Comparison of ENCODE assay signal across 11 cellular contexts in genomic region chr3:112407214-112407887, GRCh38.
DNase-seq lines count a peak whose midpoint lies in the region; ATAC-seq and TF ChIP-seq lines count a peak whose summit lies in the region.
"Had no signal": no experiment of that assay in that cellular context is flagged by ENCODE, and none has a peak within 500 bp of the region (broad histone marks: within the 10 kb centered on the region; RNA-seq: fewer than 3 reads in every experiment).

No MANE protein-coding gene starts in this region.

- no peaks in the 10 kb centered on the region for H3K36me3 Mint-ChIP-seq in activated CD4-positive, alpha-beta T cell treated with anti-CD3 and anti-CD28 coated beads, Interleukin-2, amount 10 ng/mL, durations not matched to agents 24 days and 14 days (ENCODE audit: low read depth)
- H3K36me3 Mint-ChIP-seq in IgD-negative memory B cell = peaks cover 3% of the 10 kb centered on the region
- H3K36me3 Mint-ChIP-seq: natural killer cell treated with Interleukin-12 subunit alpha and Interleukin-12 subunit beta and Interleukin-15 and Interleukin-18, amount 100 ng/mL, for 72 hours had no signal

- H3K4me3 Mint-ChIP-seq in activated CD4-positive, alpha-beta T cell treated with anti-CD3 and anti-CD28 coated beads, Interleukin-2, amount 10 ng/mL, durations not matched to agents 24 days and 14 days = no peak overlapping the region
- peak overlapping the region in 2 of 4 donors; percentile 52 to 74 for H3K4me3 Mint-ChIP-seq in IgD-negative memory B cell
- H3K4me3 Mint-ChIP-seq: natural killer cell treated with Interleukin-12 subunit alpha and Interleukin-12 subunit beta and Interleukin-15 and Interleukin-18, amount 100 ng/mL, for 72 hours had no signal

- H3K36me3 ChIP-seq in thoracic aorta = no peaks in the 10 kb centered on the region

- peaks cover 15% of the 10 kb centered on the region for H3K4me1 Mint-ChIP-seq in activated CD4-positive, alpha-beta T cell treated with anti-CD3 and anti-CD28 coated beads, Interleukin-2, amount 10 ng/mL, durations not matched to agents 24 days and 14 days
- peaks cover 11 to 22% (median 14%) of the 10 kb centered on the region in 3 donors for H3K4me1 Mint-ChIP-seq in IgD-negative memory B cell

- TF ChIP-seq CTCF in thoracic aorta (IDR thresholded peaks at IDR 0.05) = no peak
- TF ChIP-seq CTCF in lower leg skin (IDR thresholded peaks at IDR 0.05) = no peak

- peaks cover 16 to 44% of the 10 kb centered on the region in 2 donors for H3K4me1 ChIP-seq in thoracic aorta (ENCODE audit: control insufficient read depth in 1 of 2, low read depth in 2 of 2)

- ATAC-seq in thoracic aorta (ENCODE audit: insufficient number of reproducible peaks, low FRiP score, low read depth) (no peak), HG03135 (IDR thresholded peaks at IDR 0.05; ENCODE audit: unreplicated experiment) (no peak)
- ATAC-seq: natural killer cell treated with Interleukin-12 subunit alpha and Interleukin-12 subunit beta and Interleukin-15 and Interleukin-18, amount 100 ng/mL, for 72 hours had no signal

- TF ChIP-seq POLR2A in lower leg skin (IDR thresholded peaks at IDR 0.05) = no peak

- peak; percentile 52 for DNase-seq in activated CD4-positive, alpha-beta T cell treated with anti-CD3 and anti-CD28 coated beads, Interleukin-2, amount 10 ng/mL, durations not matched to agents 24 days and 14 days
- DNase-seq in activated CD4-positive, alpha-beta T cell treated with anti-CD3 and anti-CD28 coated beads, Interleukin-2, amount 50 U/mL, for 48 hours = no peak
- peak; percentile 43 for DNase-seq in glomerular visceral epithelial cell (ENCODE audit: extremely low spot score)
- no peak for DNase-seq in thoracic aorta (ENCODE audit: low spot score)
- no peak for DNase-seq in lower leg skin (ENCODE audit: low spot score in 2 of 2)
- DNase-seq in central memory CD4-positive, alpha-beta T cell = no peak
- DNase-seq: GDM1, NCI-H510A had no signal

- no peaks in the 10 kb centered on the region for H3K9me3 Mint-ChIP-seq in activated CD4-positive, alpha-beta T cell treated with anti-CD3 and anti-CD28 coated beads, Interleukin-2, amount 10 ng/mL, durations not matched to agents 24 days and 14 days
- no peaks in the 10 kb centered on the region for H3K9me3 Mint-ChIP-seq in IgD-negative memory B cell
- H3K9me3 Mint-ChIP-seq: natural killer cell treated with Interleukin-12 subunit alpha and Interleukin-12 subunit beta and Interleukin-15 and Interleukin-18, amount 100 ng/mL, for 72 hours had no signal

- H3K27me3 ChIP-seq in thoracic aorta (replicated peaks; ENCODE audit: insufficient read depth) = no peaks in the 10 kb centered on the region

- intact Hi-C loops in activated CD4-positive, alpha-beta T cell treated with anti-CD3 and anti-CD28 coated beads, Interleukin-2, amount 10 ng/mL, durations not matched to agents 24 days and 14 days (cut with micrococcal nuclease) = loop anchor here (2.0 kb wide), 2 partner anchors 17 to 25 kb away; no protein-coding TSS in a partner anchor
- intact Hi-C loops in lower leg skin (cut with DNase I; ENCODE audit: low total_unique reads) = no loop called here

- H3K27me3 Mint-ChIP-seq in activated CD4-positive, alpha-beta T cell treated with anti-CD3 and anti-CD28 coated beads, Interleukin-2, amount 10 ng/mL, durations not matched to agents 24 days and 14 days = no peaks in the 10 kb centered on the region
- no peaks in the 10 kb centered on the region for H3K27me3 Mint-ChIP-seq in IgD-negative memory B cell

- 54 to 60% methylated on average over 6 of the region's 6 CpGs for WGBS in lower leg skin, 2 donors

- no peak overlapping the region for H3K4me3 ChIP-seq in thoracic aorta
- H3K4me3 ChIP-seq in lower leg skin (ENCODE audit: low read depth, poor library complexity, severe bottlenecking) = no peak overlapping the region

- H3K27ac ChIP-seq in thoracic aorta = peak overlapping the region; percentile 73 to 76

- H3K27ac Mint-ChIP-seq in activated CD4-positive, alpha-beta T cell treated with anti-CD3 and anti-CD28 coated beads, Interleukin-2, amount 10 ng/mL, durations not matched to agents 24 days and 14 days = peak overlapping the region; percentile 62
- peak overlapping the region; percentile 38 to 84 (median 78) for H3K27ac Mint-ChIP-seq in IgD-negative memory B cell
- H3K27ac Mint-ChIP-seq: natural killer cell treated with Interleukin-12 subunit alpha and Interleukin-12 subunit beta and Interleukin-15 and Interleukin-18, amount 100 ng/mL, for 72 hours had no signal

- no peaks in the 10 kb centered on the region for H3K9me3 ChIP-seq in thoracic aorta

Comparison
In these comparisons a context has a peak if more than half of its experiments do, and no peak if none do; other contexts are left out.
1. DNase-seq: peak in activated CD4-positive, alpha-beta T cell treated with anti-CD3 and anti-CD28 coated beads, Interleukin-2, amount 10 ng/mL, durations not matched to agents 24 days and 14 days (single experiment) and glomerular visceral epithelial cell (single experiment); none in activated CD4-positive, alpha-beta T cell treated with anti-CD3 and anti-CD28 coated beads, Interleukin-2, amount 50 U/mL, for 48 hours (0 of 2), thoracic aorta (single experiment), lower leg skin (0 of 2) and central memory CD4-positive, alpha-beta T cell (single experiment).